Comparison of ENCODE assay signal across 1 cellular context in the genomic region with DNA sequence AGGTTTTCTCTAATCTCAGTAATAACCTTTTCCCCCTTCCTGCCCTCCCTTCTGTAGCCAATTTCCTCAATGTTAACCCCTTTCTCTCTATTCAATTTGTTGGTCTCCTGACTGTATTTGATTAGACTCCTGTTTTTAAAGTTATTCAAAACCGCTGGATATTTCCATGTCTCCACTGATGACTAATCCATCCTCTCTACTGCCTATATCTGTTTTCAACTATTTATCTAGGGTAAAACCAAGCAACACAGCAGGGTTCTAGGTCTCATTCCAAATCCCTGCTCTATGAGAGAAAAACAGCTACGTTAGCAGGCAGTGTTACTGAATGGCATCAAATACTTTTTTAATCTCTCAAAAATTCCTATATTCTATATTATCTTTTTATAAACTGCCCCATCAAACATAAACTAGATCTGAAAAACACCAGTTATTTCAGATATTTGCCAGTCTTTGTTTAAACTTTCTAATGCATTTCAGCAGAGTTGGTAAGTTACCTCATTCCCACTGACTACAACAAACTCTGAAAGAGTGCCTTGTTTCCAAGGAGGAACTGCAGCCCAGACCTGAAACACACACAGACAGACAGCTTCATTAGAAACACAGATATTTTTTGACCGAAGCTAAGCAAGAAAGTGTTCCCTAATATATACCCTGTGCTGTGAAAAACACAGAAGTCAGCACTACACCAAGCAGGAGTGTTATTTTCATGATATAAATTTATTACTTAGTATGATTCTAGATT.
TF ChIP-seq lines count a peak whose summit lies in the region.

No MANE protein-coding gene starts in this region.

TF ChIP-seq in SK-N-SH, 30 proteins besides CTCF, POLR2A, EP300 and RAD21 (continued from another document):
- TF ChIP-seq, protein P1, sequence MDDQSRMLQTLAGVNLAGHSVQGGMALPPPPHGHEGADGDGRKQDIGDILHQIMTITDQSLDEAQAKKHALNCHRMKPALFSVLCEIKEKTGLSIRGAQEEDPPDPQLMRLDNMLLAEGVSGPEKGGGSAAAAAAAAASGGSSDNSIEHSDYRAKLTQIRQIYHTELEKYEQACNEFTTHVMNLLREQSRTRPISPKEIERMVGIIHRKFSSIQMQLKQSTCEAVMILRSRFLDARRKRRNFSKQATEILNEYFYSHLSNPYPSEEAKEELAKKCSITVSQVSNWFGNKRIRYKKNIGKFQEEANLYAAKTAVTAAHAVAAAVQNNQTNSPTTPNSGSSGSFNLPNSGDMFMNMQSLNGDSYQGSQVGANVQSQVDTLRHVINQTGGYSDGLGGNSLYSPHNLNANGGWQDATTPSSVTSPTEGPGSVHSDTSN (IDR thresholded peaks at IDR 0.05) = no peak
- TF ChIP-seq, protein P2, sequence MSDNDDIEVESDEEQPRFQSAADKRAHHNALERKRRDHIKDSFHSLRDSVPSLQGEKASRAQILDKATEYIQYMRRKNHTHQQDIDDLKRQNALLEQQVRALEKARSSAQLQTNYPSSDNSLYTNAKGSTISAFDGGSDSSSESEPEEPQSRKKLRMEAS (IDR thresholded peaks at IDR 0.05; ENCODE audit: low read depth) = no peak
- TF ChIP-seq NRF1 (IDR thresholded peaks at IDR 0.05; ENCODE audit: low read depth, low read length) (no peak), TEAD4 (IDR thresholded peaks at IDR 0.05; ENCODE audit: borderline replicate concordance, insufficient read depth) (no peak), MEF2A (IDR thresholded peaks at IDR 0.05; ENCODE audit: borderline replicate concordance, low read depth) (no peak), EZH2phosphoT487 (IDR thresholded peaks at IDR 0.05; ENCODE audit: borderline replicate concordance, low read depth) (no peak), SMC3 (IDR thresholded peaks at IDR 0.05; ENCODE audit: low read depth, low read length) (no peak)
- TF ChIP-seq, protein P3, sequence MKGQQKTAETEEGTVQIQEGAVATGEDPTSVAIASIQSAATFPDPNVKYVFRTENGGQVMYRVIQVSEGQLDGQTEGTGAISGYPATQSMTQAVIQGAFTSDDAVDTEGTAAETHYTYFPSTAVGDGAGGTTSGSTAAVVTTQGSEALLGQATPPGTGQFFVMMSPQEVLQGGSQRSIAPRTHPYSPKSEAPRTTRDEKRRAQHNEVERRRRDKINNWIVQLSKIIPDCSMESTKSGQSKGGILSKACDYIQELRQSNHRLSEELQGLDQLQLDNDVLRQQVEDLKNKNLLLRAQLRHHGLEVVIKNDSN (IDR thresholded peaks at IDR 0.05; ENCODE audit: borderline replicate concordance, low read depth) = no peak
